21 cellular contexts compared by ENCODE assay signal in genomic region chr3:158571969-158572765, GRCh38. TPM values are rescaled to one million over a fixed set of nuclear protein-coding genes. Genes with fewer than 3 reads are reported as not detected.
DNase-seq lines count a peak whose midpoint lies in the region; ATAC-seq, FAIRE-seq and TF ChIP-seq lines count a peak whose summit lies in the region.
"Had no signal": no experiment of that assay in that cellular context is flagged by ENCODE, and none has a peak within 500 bp of the region (broad histone marks: within the 10 kb centered on the region; RNA-seq: fewer than 3 reads in every experiment).

No MANE protein-coding gene starts in this region.

- H3K36me3 Mint-ChIP-seq in GM23338 (ENCODE audit: low read depth): no peaks in the 10 kb centered on the region; the same call in 2 of the 3 replicates
- no peaks in the 10 kb centered on the region for H3K36me3 Mint-ChIP-seq in nephron progenitor cell (ENCODE audit: low read depth)
- H3K36me3 Mint-ChIP-seq: IgD-negative memory B cell had no signal

- H3K9me3 Mint-ChIP-seq in GM23338 (peaks cover 9% of the 10 kb centered on the region; the same call in 2 of the 3 replicates), nephron progenitor cell (no peaks in the 10 kb centered on the region)
- H3K9me3 Mint-ChIP-seq: activated naive CD4-positive, alpha-beta T cell treated with anti-CD3 and anti-CD28 coated beads for 36 hours; activated T-cell treated with anti-CD3 and anti-CD28 coated beads, Interleukin-2, amount 50 U/mL, for 24 hours had no signal

- TF ChIP-seq CTCF in GM23338 (conservative IDR thresholded peaks at IDR 0.05; ENCODE audit: low read depth in 2 of 2): no peak
- TF ChIP-seq CTCF in K562 (IDR thresholded peaks at IDR 0.05 in 2 of 3, conservative IDR thresholded peaks at IDR 0.05 in 1 of 3; ENCODE audit: insufficient read depth in 2 of 3, low read depth in 1 of 3, low read length in 3 of 3): no peak
- no peak for TF ChIP-seq CTCF in nephron progenitor cell (IDR thresholded peaks at IDR 0.05)

- H3K9me2 ChIP-seq in GM23338 (ENCODE audit: insufficient read depth): no peaks in the 10 kb centered on the region

- CTCF ChIA-PET in K562 (lab: Yijun Ruan, JAX; ENCODE audit: low intra/inter-chr PET ratio): no interaction called here

- H3F3A ChIP-seq in GM23338 (replicated peaks; ENCODE audit: low read depth): no peaks in the 10 kb centered on the region

- TF ChIP-seq EP300 in K562 (IDR thresholded peaks at IDR 0.05; ENCODE audit: low read length): no peak

- intact Hi-C loops in K562 (cut with micrococcal nuclease): loop anchor here (5.0 to 10.0 kb wide), 3 partner anchors 73 to 220 kb away; partner anchors contain the start of gene GFM1

- H4K20me1 ChIP-seq in GM23338 (replicated peaks; ENCODE audit: insufficient read depth): no peaks in the 10 kb centered on the region; the same call in 1 of the 2 replicates
- no peaks in the 10 kb centered on the region for H4K20me1 ChIP-seq in K562 (replicated peaks; ENCODE audit: control insufficient read depth, insufficient read depth, low read length)

- H3K27ac Mint-ChIP-seq in GM23338: no peak overlapping the region
- H3K27ac Mint-ChIP-seq in nephron progenitor cell: no peak overlapping the region
- H3K27ac Mint-ChIP-seq: activated naive CD4-positive, alpha-beta T cell treated with anti-CD3 and anti-CD28 coated beads for 36 hours had no signal

- H3K9ac ChIP-seq in K562 (ENCODE audit: insufficient read depth in 1 of 2, low read depth in 2 of 2, low read length in 2 of 2): no peak overlapping the region

- no peak overlapping the region for H3K4me2 ChIP-seq in GM23338
- H3K4me2 ChIP-seq in K562 (ENCODE audit: insufficient read depth, low read length): no peak overlapping the region

- H3K4me3 Mint-ChIP-seq in GM23338: peak overlapping the region; percentile 19; the same call in 1 of the 3 replicates
- H3K4me3 Mint-ChIP-seq in nephron progenitor cell: peak overlapping the region; percentile 58

- TF ChIP-seq POLR2A in K562 (conservative IDR thresholded peaks at IDR 0.05): no peak

- no peaks in the 10 kb centered on the region for H3K9me1 ChIP-seq in K562 (ENCODE audit: control insufficient read depth, insufficient read depth, low read length)

- BruUV-seq in K562 (replicated peaks; lab: Mats Ljungman, UMichigan): no TSS peak

- WGBS in K562 (ENCODE audit: insufficient coverage, low coverage, missing lambda C conversion rate): 88% methylated on average over 3 of the region's 16 CpGs

- in situ Hi-C loops in K562 (cut with MboI): no loop called here

- H3K27me3 Mint-ChIP-seq in GM23338 (ENCODE audit: insufficient read depth, low read depth, poor library complexity) (peaks cover 25% of the 10 kb centered on the region), nephron progenitor cell (ENCODE audit: low read depth, poor library complexity) (peaks cover 29% of the 10 kb centered on the region)

- no peak overlapping the region for H3K27ac ChIP-seq in ACC112 (ENCODE audit: low read depth, low read length)
- no peak overlapping the region for H3K27ac ChIP-seq in GM23338 (ENCODE audit: low read depth)
- no peak overlapping the region for H3K27ac ChIP-seq in K562 (ENCODE audit: extremely low read depth, low read depth, low read length)

- no peaks in the 10 kb centered on the region for H3K36me3 ChIP-seq in ACC112 (ENCODE audit: insufficient read depth, low read length)
- no peaks in the 10 kb centered on the region for H3K36me3 ChIP-seq in GM23338 (ENCODE audit: insufficient read depth)
- no peaks in the 10 kb centered on the region for H3K36me3 ChIP-seq in K562 (ENCODE audit: control insufficient read depth, insufficient read depth, low read length)
- H3K36me3 ChIP-seq: ascending aorta, HAP-1 had no signal

- POLR2A ChIA-PET in K562 (lab: Yijun Ruan, JAX): no interaction called here

- H3K4me3 ChIP-seq in ACC112 (ENCODE audit: low read depth, low read length): peak overlapping the region; percentile 100
- H3K4me3 ChIP-seq in GM23338: no peak overlapping the region
- no peak overlapping the region for H3K4me3 ChIP-seq in K562
- H3K4me3 ChIP-seq: HAP-1 had no signal

- H3K27me3 ChIP-seq in ACC112 (ENCODE audit: insufficient read depth, low read length) (no peaks in the 10 kb centered on the region), GM23338 (ENCODE audit: insufficient read depth) (peaks cover 14% of the 10 kb centered on the region), K562 (ENCODE audit: control insufficient read depth in 2 of 2, insufficient read depth in 2 of 2, low read length in 2 of 2) (no peaks in the 10 kb centered on the region)
- H3K27me3 ChIP-seq: ascending aorta had no signal

- no peak for FAIRE-seq in K562 (lab: Jason Lieb, UNC)
- FAIRE-seq: endometrium, islet of Langerhans, small intestine had no signal

- H3K9me3 ChIP-seq in K562 (replicated peaks; ENCODE audit: control insufficient read depth, insufficient read depth, low read depth, low read length): no peaks in the 10 kb centered on the region
- H3K9me3 ChIP-seq: ascending aorta, HAP-1 had no signal

- DNase-seq in GM23338 (ENCODE audit: low spot score) (no peak), K562 (ENCODE audit: extremely low read depth in 1 of 4, low spot score in 3 of 4) (peak in 3 of 4 experiments; percentile 10 to 31 (median 22)), nephron progenitor cell (no peak), SIG-M5 (lab: John Stamatoyannopoulos, UW) (no peak), pons (ENCODE audit: low spot score) (no peak)
- DNase-seq in activated effector memory CD4-positive, alpha-beta T cell treated with Interleukin-2 at 50 U/mL for 16 hours: no peak
- DNase-seq: activated naive CD4-positive, alpha-beta T cell treated with anti-CD3 and anti-CD28 coated beads for 36 hours; activated T-cell treated with anti-CD3 and anti-CD28 coated beads, Interleukin-2, amount 50 U/mL, for 24 hours; hippocampal formation; naive B cell; NCI-H526 treated with DMSO at 0.1 percent for 48 hours; small intestine; stimulated activated CD4-positive, alpha-beta T cell treated with anti-CD3 and anti-CD28 coated beads, Interleukin-2, amount 100 ng/mL, for 48 hours had no signal

- ATAC-seq in GM23338: no peak
- no peak for ATAC-seq in K562
- ATAC-seq in HG03460 (IDR thresholded peaks at IDR 0.05; ENCODE audit: unreplicated experiment): no peak
- ATAC-seq: activated CD4-positive, CD25-positive, alpha-beta regulatory T cell treated with anti-CD3 and anti-CD28 coated beads, Interleukin-2, amount 50 U/mL, for 24 hours had no signal

- no peak for TF ChIP-seq RAD21 in K562 (CRISPR knock-in tag; conservative IDR thresholded peaks at IDR 0.05 in 1 of 2, IDR thresholded peaks at IDR 0.05 in 1 of 2)

- peaks cover 8% of the 10 kb centered on the region for H3K4me1 ChIP-seq in ACC112 (ENCODE audit: control insufficient read depth, insufficient read depth, low read length, unreplicated experiment)
- H3K4me1 ChIP-seq in GM23338 (ENCODE audit: insufficient read depth): peaks cover 20% of the 10 kb centered on the region
- peaks cover 8 to 25% of the 10 kb centered on the region in 2 experiments; a peak in 4 of 5 replicates for H3K4me1 ChIP-seq in K562 (replicated peaks in 1 of 2; ENCODE audit: control insufficient read depth in 2 of 2, insufficient read depth in 2 of 2, low read length in 2 of 2)

- H3K79me2 ChIP-seq in ACC112 (ENCODE audit: control insufficient read depth, insufficient read depth, low read length, unreplicated experiment) (no peaks in the 10 kb centered on the region), GM23338 (replicated peaks; ENCODE audit: insufficient read depth) (peaks cover 13% of the 10 kb centered on the region; the same call in 1 of the 2 replicates), K562 (ENCODE audit: control insufficient read depth, insufficient read depth, low read length) (peaks cover 10% of the 10 kb centered on the region; the same call in 2 of the 3 replicates)

- H3K4me1 Mint-ChIP-seq in GM23338: peaks cover 16% of the 10 kb centered on the region; the same call in 2 of the 3 replicates
- peaks cover 14% of the 10 kb centered on the region for H3K4me1 Mint-ChIP-seq in nephron progenitor cell

- no peak overlapping the region for H2AFZ ChIP-seq in ACC112 (ENCODE audit: low read length, unreplicated experiment)
- H2AFZ ChIP-seq in GM23338: no peak overlapping the region
- no peak overlapping the region for H2AFZ ChIP-seq in K562 (ENCODE audit: low read depth, low read length)

TF ChIP-seq in GM23338, 12 proteins besides CTCF, POLR2A, EP300 and RAD21 (continues in another document):
- no peak for TF ChIP-seq STAT1 (IDR thresholded peaks at IDR 0.05; ENCODE audit: unreplicated experiment)

TF ChIP-seq in K562, 482 proteins besides CTCF, POLR2A, EP300 and RAD21 (continues in another document):
- 0 out of 2 replicates have a peak, but pooled peaks have one; percentile 13 for TF ChIP-seq RBFOX2 (IDR thresholded peaks at IDR 0.05; ENCODE audit: low read depth, low read length)
- TF ChIP-seq HDAC1 (IDR thresholded peaks at IDR 0.05): 0 out of 4 replicates have a peak, but pooled peaks of 1 of the 2 experiments have one; percentile 14

RNA-seq across cellular contexts. Expression of gene MLF1, which starts 1.2 kb away (rescaled TPM):
- 36.6 and 40.3 TPM in 2 replicates for total RNA-seq in GM23338 (2014; rRNA removed; shearing (Covaris generic))
- polyA plus RNA-seq in GM23338 (2016; fragmentation: Nextera tagmentation; extraction: Ambion mirVana) (55.0 and 63.6 TPM in 2 replicates), K562 (2011; rRNA removed) (22.9 and 26.0 TPM in 2 replicates), K562 (2014; fragmentation: Illumina TruSeq; extraction: Trizol) (28.9 and 34.6 TPM in 2 replicates), K562 (2014; fragmentation: Nextera tagmentation; extraction: Ambion mirVana) (10 to 100 TPM; 63.5 to 71.0 TPM), K562 (2014; rRNA removed) (23.1 and 25.4 TPM in 2 replicates)
- total RNA-seq in K562 (2011; cell fraction: chromatin; rRNA removed; ENCODE audit: low replicate concordance): 0.79 and 3.3 TPM in 2 replicates
- 1.3 and 2.1 TPM in 2 replicates for total RNA-seq in K562 (2011; cell fraction: nucleolus; rRNA removed)
- total RNA-seq in K562 (2011; cell fraction: nucleoplasm; rRNA removed): 2.1 and 2.6 TPM in 2 replicates
- total RNA-seq in K562 (2014; rRNA removed) (15.2 and 20.4 TPM in 2 replicates), K562 (2014; rRNA removed; fragmentation: Illumina TruSeq; extraction: Trizol) (42.9 and 45.2 TPM in 2 replicates), K562 (2015; rRNA removed; fragmentation: Illumina TruSeq; extraction: Trizol) (23.4 and 24.6 TPM in 2 replicates), K562 (2021) (27.1 and 32.2 TPM in 2 replicates)
- polyA plus RNA-seq in K562 (2011; cell fraction: cytosol; rRNA removed): 4.1 and 11.1 TPM in 2 replicates
- polyA plus RNA-seq in K562 (2011; cell fraction: nucleus; rRNA removed): 4.1 and 8.4 TPM in 2 replicates
- 22.3 and 23.5 TPM in 2 replicates for polyA plus RNA-seq in K562 (2012)
- polyA minus RNA-seq in K562 (2011; rRNA and poly(A)+ RNA removed): 10.7 and 15.2 TPM in 2 replicates
- 7.8 and 8.4 TPM in 2 replicates for polyA minus RNA-seq in K562 (2011; cell fraction: cytosol; rRNA and poly(A)+ RNA removed)
- 0.94 and 2.2 TPM in 2 replicates for polyA minus RNA-seq in K562 (2011; cell fraction: nucleus; rRNA and poly(A)+ RNA removed)
- polyA plus RNA-seq: IgD-negative memory B cell had no signal

Comparison
In these comparisons a context has a peak if more than half of its experiments do, and no peak if none do; other contexts are left out.
1. DNase-seq: peak in K562 (3 of 4); none in GM23338 (single experiment), nephron progenitor cell (single experiment), SIG-M5 (single experiment), activated effector memory CD4-positive, alpha-beta T cell treated with Interleukin-2 at 50 U/mL for 16 hours (single experiment) and pons (single experiment).